Comparison of ENCODE assay signal across 27 cellular contexts in genomic region chr18:70705831-70706416, GRCh38.
"Had no signal": no experiment of that assay in that cellular context is flagged by ENCODE, and none has a peak within 500 bp of the region (broad histone marks: within the 10 kb centered on the region; RNA-seq: fewer than 3 reads in every experiment).

No MANE protein-coding gene starts in this region.

- H3K27ac ChIP-seq: adrenal gland, body of pancreas, breast epithelium, Peyer's patch had no signal

- DNase-seq: activated CD4-positive, alpha-beta T cell treated with anti-CD3 and anti-CD28 coated beads, Interleukin-2, amount 10 ng/mL, durations not matched to agents 24 days and 14 days; activated CD4-positive, alpha-beta T cell treated with anti-CD3 and anti-CD28 coated beads, Interleukin-2, amount 50 U/mL, for 4 hours; activated CD8-positive, alpha-beta T cell treated with anti-CD3 and anti-CD28 coated beads for 36 hours; activated gamma-delta T cell treated with Interleukin-2 at 50 U/mL for 16 hours; activated naive CD4-positive, alpha-beta T cell treated with anti-CD3 and anti-CD28 coated beads for 36 hours; activated T-cell treated with anti-CD3 and anti-CD28 coated beads, Interleukin-2, amount 50 U/mL, for 1 hour; adrenal gland; body of pancreas; Kasumi-1; KG1; MG63; NCI-H1048; NCI-H1105 treated with DMSO at 0.1 percent for 48 hours; NCI-H1694; NCI-H2029; NCI-H446; NCI-H510A treated with DMSO at 0.1 percent for 48 hours; PC-3; Peyer's patch; RPMI8226; SHP77 treated with DMSO at 0.1 percent for 48 hours; SW 1271; T-helper 1 cell; T-helper 2 cell; T-helper 9 cell had no signal

- FAIRE-seq: astrocyte had no signal
